Comparison of ENCODE assay signal across 1 cellular context in the genomic region with DNA sequence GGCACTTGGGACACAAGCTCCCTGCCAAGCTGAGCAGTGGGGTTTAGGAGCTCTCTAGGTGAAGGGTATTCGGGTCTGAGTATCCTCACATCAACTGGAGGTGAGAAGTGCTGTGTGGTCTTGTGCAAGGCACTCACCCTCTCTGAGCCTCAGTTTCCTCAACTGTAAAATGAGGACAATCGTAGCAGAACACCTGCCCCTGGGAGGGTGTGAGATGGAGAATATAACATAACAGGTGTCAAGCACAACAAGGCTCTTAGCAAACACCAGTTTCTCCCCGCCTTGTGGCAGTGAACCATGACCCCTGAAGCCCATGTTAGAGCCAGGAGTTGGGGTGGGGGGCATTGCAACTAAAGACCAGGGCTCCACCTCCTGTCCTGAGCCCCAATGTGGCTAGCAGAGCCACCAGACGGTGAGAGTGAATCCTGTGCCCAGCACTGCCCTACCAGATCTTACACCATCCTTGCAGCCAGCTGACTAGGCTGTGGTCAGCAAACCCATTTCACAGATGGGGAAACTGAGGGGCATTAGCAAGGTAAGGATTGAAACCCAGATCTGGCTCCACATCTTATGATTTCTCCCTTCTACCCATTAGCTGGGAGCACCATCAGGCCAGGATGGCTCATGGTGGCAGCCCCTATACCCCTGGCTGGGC.
TF ChIP-seq lines count a peak whose summit lies in the region.

No MANE protein-coding gene starts in this region.

TF ChIP-seq in WTC11, 78 proteins besides CTCF, POLR2A, EP300 and RAD21 (continued from another document):
- TF ChIP-seq, protein P1, sequence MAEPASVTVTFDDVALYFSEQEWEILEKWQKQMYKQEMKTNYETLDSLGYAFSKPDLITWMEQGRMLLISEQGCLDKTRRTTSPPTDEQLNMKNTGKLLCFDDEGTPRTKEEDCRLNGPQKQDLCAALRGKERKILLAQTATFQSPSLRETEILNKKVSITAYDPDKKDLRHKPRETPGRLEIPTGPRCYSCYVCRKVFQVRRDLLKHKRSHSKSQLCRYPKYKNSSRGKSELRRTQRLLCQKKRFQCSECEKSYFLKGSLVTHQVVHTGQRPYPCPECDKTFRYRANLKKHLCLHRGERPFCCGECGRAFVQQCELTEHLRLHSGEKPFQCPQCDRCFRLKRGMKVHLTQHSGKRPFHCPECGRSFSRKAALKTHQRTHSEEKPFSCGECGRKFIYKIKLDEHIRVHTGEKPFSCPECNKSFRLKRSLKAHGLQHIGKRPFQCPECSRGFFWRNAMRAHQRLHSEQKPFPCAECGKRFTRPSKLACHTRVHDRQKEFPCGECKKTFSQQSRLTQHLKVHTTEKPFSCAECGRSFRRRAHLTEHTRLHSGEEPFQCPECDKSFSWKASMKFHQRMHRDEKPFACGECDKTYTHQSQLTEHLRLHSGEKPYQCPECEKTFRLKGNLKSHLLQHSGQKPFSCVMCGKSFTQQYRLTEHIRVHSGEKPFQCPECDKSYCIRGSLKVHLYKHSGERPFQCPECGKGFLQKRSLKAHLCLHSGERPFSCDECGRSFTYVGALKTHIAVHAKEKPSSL (CRISPR knock-in tag; conservative IDR thresholded peaks at IDR 0.05) = no peak
- no peak for TF ChIP-seq ESRRA (CRISPR knock-in tag; IDR thresholded peaks at IDR 0.05; ENCODE audit: borderline replicate concordance)
- TF ChIP-seq, protein P2, sequence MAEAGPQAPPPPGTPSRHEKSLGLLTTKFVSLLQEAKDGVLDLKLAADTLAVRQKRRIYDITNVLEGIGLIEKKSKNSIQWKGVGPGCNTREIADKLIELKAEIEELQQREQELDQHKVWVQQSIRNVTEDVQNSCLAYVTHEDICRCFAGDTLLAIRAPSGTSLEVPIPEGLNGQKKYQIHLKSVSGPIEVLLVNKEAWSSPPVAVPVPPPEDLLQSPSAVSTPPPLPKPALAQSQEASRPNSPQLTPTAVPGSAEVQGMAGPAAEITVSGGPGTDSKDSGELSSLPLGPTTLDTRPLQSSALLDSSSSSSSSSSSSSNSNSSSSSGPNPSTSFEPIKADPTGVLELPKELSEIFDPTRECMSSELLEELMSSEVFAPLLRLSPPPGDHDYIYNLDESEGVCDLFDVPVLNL (CRISPR knock-in tag; IDR thresholded peaks at IDR 0.05; ENCODE audit: borderline replicate concordance, low read depth) = no peak
- TF ChIP-seq OVOL2 (CRISPR knock-in tag; IDR thresholded peaks at IDR 0.05; ENCODE audit: borderline replicate concordance) = no peak
- TF ChIP-seq, protein P3, sequence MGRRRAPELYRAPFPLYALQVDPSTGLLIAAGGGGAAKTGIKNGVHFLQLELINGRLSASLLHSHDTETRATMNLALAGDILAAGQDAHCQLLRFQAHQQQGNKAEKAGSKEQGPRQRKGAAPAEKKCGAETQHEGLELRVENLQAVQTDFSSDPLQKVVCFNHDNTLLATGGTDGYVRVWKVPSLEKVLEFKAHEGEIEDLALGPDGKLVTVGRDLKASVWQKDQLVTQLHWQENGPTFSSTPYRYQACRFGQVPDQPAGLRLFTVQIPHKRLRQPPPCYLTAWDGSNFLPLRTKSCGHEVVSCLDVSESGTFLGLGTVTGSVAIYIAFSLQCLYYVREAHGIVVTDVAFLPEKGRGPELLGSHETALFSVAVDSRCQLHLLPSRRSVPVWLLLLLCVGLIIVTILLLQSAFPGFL (CRISPR knock-in tag; IDR thresholded peaks at IDR 0.05; ENCODE audit: borderline replicate concordance) = no peak
- TF ChIP-seq EMX1 (CRISPR knock-in tag; IDR thresholded peaks at IDR 0.05) = no peak
- TF ChIP-seq CREM (CRISPR knock-in tag; IDR thresholded peaks at IDR 0.05) = no peak
- TF ChIP-seq, protein P4, sequence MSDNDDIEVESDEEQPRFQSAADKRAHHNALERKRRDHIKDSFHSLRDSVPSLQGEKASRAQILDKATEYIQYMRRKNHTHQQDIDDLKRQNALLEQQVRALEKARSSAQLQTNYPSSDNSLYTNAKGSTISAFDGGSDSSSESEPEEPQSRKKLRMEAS (CRISPR knock-in tag; IDR thresholded peaks at IDR 0.05) = no peak
- TF ChIP-seq, protein P5, sequence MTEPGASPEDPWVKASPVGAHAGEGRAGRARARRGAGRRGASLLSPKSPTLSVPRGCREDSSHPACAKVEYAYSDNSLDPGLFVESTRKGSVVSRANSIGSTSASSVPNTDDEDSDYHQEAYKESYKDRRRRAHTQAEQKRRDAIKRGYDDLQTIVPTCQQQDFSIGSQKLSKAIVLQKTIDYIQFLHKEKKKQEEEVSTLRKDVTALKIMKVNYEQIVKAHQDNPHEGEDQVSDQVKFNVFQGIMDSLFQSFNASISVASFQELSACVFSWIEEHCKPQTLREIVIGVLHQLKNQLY (CRISPR knock-in tag; IDR thresholded peaks at IDR 0.05) = no peak
- TF ChIP-seq ZNF416 (CRISPR knock-in tag; IDR thresholded peaks at IDR 0.05) = no peak
- no peak for TF ChIP-seq NR3C1 (CRISPR knock-in tag; conservative IDR thresholded peaks at IDR 0.05; ENCODE audit: low read depth)
- TF ChIP-seq NR2C2 (CRISPR knock-in tag; IDR thresholded peaks at IDR 0.05) = no peak
- no peak for TF ChIP-seq GABPB1 (CRISPR knock-in tag; IDR thresholded peaks at IDR 0.05)
TF ChIP-seq in WTC11: peak in this region for 0.
